In the genomic region with DNA sequence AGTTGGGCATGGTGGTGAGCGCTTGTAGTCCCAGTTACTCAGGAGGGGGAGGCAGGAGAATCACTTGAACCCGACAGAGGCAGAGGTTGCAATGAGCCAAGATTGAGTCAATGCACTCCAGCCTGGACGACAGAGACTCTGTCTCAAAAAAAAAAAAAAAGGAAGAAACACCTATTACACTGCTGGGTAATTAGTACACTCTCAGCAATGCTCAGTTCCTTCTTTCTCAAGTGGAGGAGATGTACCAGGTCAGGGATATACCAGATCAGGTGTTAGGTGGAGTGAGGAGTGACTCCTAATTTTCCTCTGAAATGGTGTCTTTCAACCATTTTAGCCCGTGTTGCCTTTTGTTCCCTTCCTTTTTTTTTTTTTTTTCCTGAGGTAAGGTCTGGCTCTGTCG, we compare ENCODE assay signal across 24 cellular contexts.
"Had no signal": no experiment of that assay in that cellular context is flagged by ENCODE, and none has a peak within 500 bp of the region (broad histone marks: within the 10 kb centered on the region; RNA-seq: fewer than 3 reads in every experiment).

No MANE protein-coding gene starts in this region.

- H3K27me3 Mint-ChIP-seq: naive thymus-derived CD8-positive, alpha-beta T cell had no signal

- H3K4me3 Mint-ChIP-seq: naive thymus-derived CD8-positive, alpha-beta T cell; nephron progenitor cell; stimulated activated effector memory CD8-positive, alpha-beta T cell treated with anti-CD3 and anti-CD28 coated beads, Interleukin-12 subunit alpha, Interleukin-12 subunit beta, amount 100 ng/mL, for 72 hours had no signal

- ATAC-seq: gastrocnemius medialis; left ventricle myocardium superior; lower lobe of right lung; naive thymus-derived CD8-positive, alpha-beta T cell; psoas muscle; right cardiac atrium; stimulated activated effector memory CD8-positive, alpha-beta T cell treated with anti-CD3 and anti-CD28 coated beads, Interleukin-12 subunit alpha, Interleukin-12 subunit beta, amount 100 ng/mL, for 72 hours; stimulated activated naive CD8-positive, alpha-beta T cell treated with anti-CD3 and anti-CD28 coated beads, Interleukin-15, Interleukin-2, amounts not matched to agents 100 U/mL and 50 U/mL, for 24 hours had no signal

- FAIRE-seq: keratinocyte, urothelium cell line had no signal

- H3K36me3 ChIP-seq: gastrocnemius medialis, lower lobe of right lung, ovary, sigmoid colon, thoracic aorta, tibial nerve, upper lobe of left lung had no signal

- H3K9me3 Mint-ChIP-seq: naive thymus-derived CD8-positive, alpha-beta T cell; nephron progenitor cell; stimulated activated effector memory CD8-positive, alpha-beta T cell treated with anti-CD3 and anti-CD28 coated beads, Interleukin-12 subunit alpha, Interleukin-12 subunit beta, amount 100 ng/mL, for 72 hours had no signal

- H3K4me1 Mint-ChIP-seq: stimulated activated effector memory CD8-positive, alpha-beta T cell treated with anti-CD3 and anti-CD28 coated beads, Interleukin-12 subunit alpha, Interleukin-12 subunit beta, amount 100 ng/mL, for 72 hours had no signal

- H3K4me3 ChIP-seq: dorsolateral prefrontal cortex, gastrocnemius medialis, lower lobe of right lung, ovary, psoas muscle, sigmoid colon, thoracic aorta, tibial nerve, upper lobe of left lung had no signal

- H3K27ac ChIP-seq: dorsolateral prefrontal cortex, gastrocnemius medialis, lower lobe of right lung, ovary, psoas muscle, sigmoid colon, thoracic aorta, tibial nerve, upper lobe of left lung had no signal

- H3K27ac Mint-ChIP-seq: naive thymus-derived CD8-positive, alpha-beta T cell; nephron progenitor cell; stimulated activated effector memory CD8-positive, alpha-beta T cell treated with anti-CD3 and anti-CD28 coated beads, Interleukin-12 subunit alpha, Interleukin-12 subunit beta, amount 100 ng/mL, for 72 hours had no signal

- H3K4me1 ChIP-seq: gastrocnemius medialis, lower lobe of right lung, psoas muscle, sigmoid colon had no signal

- DNase-seq: cortex of kidney; dorsolateral prefrontal cortex; effector CD4-positive, alpha-beta T cell; gastrocnemius medialis; head of caudate nucleus; left ventricle myocardium superior; lower lobe of right lung; naive thymus-derived CD8-positive, alpha-beta T cell; nephron progenitor cell; occipital lobe; ovary; posterior cingulate gyrus; psoas muscle; right cardiac atrium; sigmoid colon; stimulated activated CD4-positive, alpha-beta T cell treated with anti-CD3 and anti-CD28 coated beads, Interleukin-2, amount 100 ng/mL, for 24 hours; stimulated activated CD4-positive, alpha-beta T cell treated with anti-CD3 and anti-CD28 coated beads, Interleukin-4, amount 100 ng/mL, for 24 hours; stimulated activated naive CD8-positive, alpha-beta T cell treated with anti-CD3 and anti-CD28 coated beads, Interleukin-15, Interleukin-2, amounts not matched to agents 100 U/mL and 50 U/mL, for 24 hours; upper lobe of left lung had no signal

- H3K9me3 ChIP-seq: gastrocnemius medialis, lower lobe of right lung, ovary, psoas muscle, sigmoid colon, thoracic aorta, tibial nerve, upper lobe of left lung had no signal

- H3K27me3 ChIP-seq: dorsolateral prefrontal cortex, gastrocnemius medialis, ovary, sigmoid colon, tibial nerve, upper lobe of left lung had no signal
